ENCODE assay signal across 35 cellular contexts in the genomic region with DNA sequence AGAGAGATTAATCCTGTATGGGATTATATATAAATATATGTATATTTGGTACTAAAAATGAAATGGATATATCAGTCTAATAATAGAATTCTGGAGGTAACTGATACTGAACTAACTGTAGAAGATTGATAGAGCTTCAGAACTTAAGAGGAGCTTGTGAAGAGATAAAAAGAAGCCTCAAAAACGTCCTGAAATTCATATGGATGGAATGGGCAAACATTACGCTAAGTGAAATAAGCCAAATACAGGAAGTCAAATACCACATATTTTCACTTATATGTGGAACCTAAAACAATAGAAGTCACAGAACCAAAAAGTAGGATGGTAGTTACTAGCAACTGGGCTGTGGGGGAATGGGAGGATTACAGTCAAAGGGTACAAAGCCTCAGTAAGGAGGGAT. TPM values are rescaled to one million over a fixed set of nuclear protein-coding genes. Genes with fewer than 3 reads are reported as not detected.
DNase-seq lines count a peak whose midpoint lies in the region; ATAC-seq and TF ChIP-seq lines count a peak whose summit lies in the region.
"Had no signal": no experiment of that assay in that cellular context is flagged by ENCODE, and none has a peak within 500 bp of the region (broad histone marks: within the 10 kb centered on the region; RNA-seq: fewer than 3 reads in every experiment).

No MANE protein-coding gene starts in this region.

- no peaks in the 10 kb centered on the region for H3K36me3 Mint-ChIP-seq in chondrocyte (ENCODE audit: low read depth)
- H3K36me3 Mint-ChIP-seq: activated naive CD8-positive, alpha-beta T cell; CD8-positive, alpha-beta T cell; naive thymus-derived CD4-positive, alpha-beta T cell had no signal

- no peaks in the 10 kb centered on the region for H3K79me2 ChIP-seq in SK-N-SH (ENCODE audit: insufficient read depth)

- ATAC-seq in SK-N-SH treated with all-trans-retinoic acid at 6 μM for 48 hours (no peak), HG02642 (IDR thresholded peaks at IDR 0.05; ENCODE audit: poor library complexity, unreplicated experiment) (no peak)
- ATAC-seq: CD8-positive, alpha-beta T cell; left ventricle myocardium superior; naive thymus-derived CD4-positive, alpha-beta T cell; right lobe of liver had no signal

- H3K4me1 ChIP-seq in SK-N-SH (ENCODE audit: control insufficient read depth in 1 of 2, insufficient read depth in 2 of 2, low read depth in 1 of 2, low read length in 1 of 2), result peaks cover 0 to 9% of the 10 kb centered on the region in 2 experiments; a peak in 2 of 4 replicates
- H3K4me1 ChIP-seq: colonic mucosa, Peyer's patch, prostate gland, right lobe of liver, stomach had no signal

- CTCF ChIA-PET in SK-N-SH (lab: Yijun Ruan, JAX), result no interaction called here

- TF ChIP-seq EP300 in SK-N-SH (IDR thresholded peaks at IDR 0.05; ENCODE audit: borderline replicate concordance in 1 of 2, low read depth in 1 of 2, low read length in 1 of 2), result no peak

- H3K27me3 Mint-ChIP-seq in chondrocyte (ENCODE audit: low read depth), result no peaks in the 10 kb centered on the region
- H3K27me3 Mint-ChIP-seq: activated naive CD8-positive, alpha-beta T cell had no signal

- WGBS in SK-N-SH (ENCODE audit: low lambda C conversion rate), result 71% methylated on average over 2 of the region's 2 CpGs

- H3K9me3 ChIP-seq in SK-N-SH, result no peaks in the 10 kb centered on the region
- H3K9me3 ChIP-seq: colonic mucosa, neutrophil, Peyer's patch, prostate gland, right lobe of liver had no signal

- peak overlapping the region; percentile 71 for H3K27ac Mint-ChIP-seq in chondrocyte (ENCODE audit: unreplicated experiment)
- H3K27ac Mint-ChIP-seq: activated naive CD8-positive, alpha-beta T cell; CD8-positive, alpha-beta T cell; naive thymus-derived CD4-positive, alpha-beta T cell had no signal

- peak overlapping the region; percentile 22; the same call in 1 of the 2 replicates for H2AFZ ChIP-seq in SK-N-SH (ENCODE audit: low read depth)

- no peaks in the 10 kb centered on the region for H3K9me2 ChIP-seq in SK-N-SH

- no peak overlapping the region for H3K4me3 ChIP-seq in SK-N-SH (ENCODE audit: low read depth in 2 of 2, low read length in 1 of 2)
- H3K4me3 ChIP-seq: cardiac muscle cell, colonic mucosa, Peyer's patch, prostate gland, right lobe of liver, stomach had no signal

- H3K27ac ChIP-seq in SK-N-SH (ENCODE audit: low read depth in 2 of 2, low read length in 1 of 2), result peak overlapping the region in 1 of 2 experiments; percentile 43; a peak in 3 of 4 replicates
- H3K27ac ChIP-seq: cardiac muscle cell, colonic mucosa, neutrophil, Peyer's patch, prostate gland, right lobe of liver, stomach, WERI-Rb-1 had no signal

- DNase-seq in SK-N-SH, result no peak
- DNase-seq in OCI-M1 (lab: John Stamatoyannopoulos, UW), result peak; percentile 45
- DNase-seq in chondrocyte (ENCODE audit: low spot score), result no peak
- no peak for DNase-seq in DMS 273 (lab: John Stamatoyannopoulos, UW; ENCODE audit: unreplicated experiment)
- no peak for DNase-seq in stimulated activated CD8-positive, alpha-beta memory T cell treated with anti-CD3 and anti-CD28 coated beads, Interleukin-4, amount 100 ng/mL, for 48 hours
- DNase-seq in activated CD8-positive, alpha-beta memory T cell treated with anti-CD3 and anti-CD28 coated beads for 24 hours, result no peak
- DNase-seq: activated CD4-positive, alpha-beta T cell treated with anti-CD3 and anti-CD28 coated beads for 48 hours; activated effector memory CD4-positive, alpha-beta T cell treated with Interleukin-2 at 50 U/mL for 16 hours; anterior cingulate cortex; CD8-positive, alpha-beta T cell; colonic mucosa; effector memory CD4-positive, alpha-beta T cell; erythroblast; H7; kidney; left ventricle myocardium superior; midbrain; MM.1S; naive thymus-derived CD4-positive, alpha-beta T cell; NCI-H1417 treated with DMSO at 0.1 percent for 48 hours; NCI-H2081 treated with DMSO at 0.1 percent for 48 hours; NCI-H345; NCI-H748 treated with DMSO at 0.1 percent for 48 hours; Peyer's patch; right lobe of liver; SHP77; stomach; WERI-Rb-1 had no signal

- no peaks in the 10 kb centered on the region for H3K27me3 ChIP-seq in SK-N-SH (ENCODE audit: insufficient read depth)
- H3K27me3 ChIP-seq: cardiac muscle cell, colonic mucosa, neutrophil, Peyer's patch, right lobe of liver, stomach had no signal

- no peaks in the 10 kb centered on the region for H4K20me1 ChIP-seq in SK-N-SH (ENCODE audit: insufficient read depth)

- no peak overlapping the region for H3K9ac ChIP-seq in SK-N-SH

- peaks cover 2% of the 10 kb centered on the region for H3K9me3 Mint-ChIP-seq in chondrocyte (ENCODE audit: low read depth)

- peaks cover 23% of the 10 kb centered on the region for H3F3A ChIP-seq in SK-N-SH (replicated peaks; ENCODE audit: insufficient read depth)

- H3K4me2 ChIP-seq in SK-N-SH, result no peak overlapping the region

- H3K4me1 Mint-ChIP-seq in chondrocyte (ENCODE audit: low read depth), result peaks cover 27% of the 10 kb centered on the region

- TF ChIP-seq CTCF in SK-N-SH (IDR thresholded peaks at IDR 0.05) (no peak), chondrocyte (IDR thresholded peaks at IDR 0.05) (no peak)

- POLR2A ChIA-PET in SK-N-SH (lab: Yijun Ruan, JAX), result no interaction called here

- TF ChIP-seq RAD21 in SK-N-SH (IDR thresholded peaks at IDR 0.05; ENCODE audit: low read length), result no peak

- no peaks in the 10 kb centered on the region for H3K36me3 ChIP-seq in SK-N-SH (replicated peaks in 1 of 2; ENCODE audit: control insufficient read depth in 1 of 2, insufficient read depth in 2 of 2, low read length in 1 of 2)
- H3K36me3 ChIP-seq: cardiac muscle cell, colonic mucosa, neutrophil, Peyer's patch, prostate gland, right lobe of liver, stomach, WERI-Rb-1 had no signal

- H3K4me3 Mint-ChIP-seq in chondrocyte (ENCODE audit: unreplicated experiment), result no peak overlapping the region
- H3K4me3 Mint-ChIP-seq: activated naive CD8-positive, alpha-beta T cell; CD8-positive, alpha-beta T cell; naive thymus-derived CD4-positive, alpha-beta T cell had no signal

TF ChIP-seq in SK-N-SH, 30 proteins besides CTCF, POLR2A, EP300 and RAD21 (continues in another document):
- TF ChIP-seq PBX3 (IDR thresholded peaks at IDR 0.05) (no peak), RCOR1 (IDR thresholded peaks at IDR 0.05; ENCODE audit: low read length) (no peak), JUND (IDR thresholded peaks at IDR 0.05) (no peak), NFIC (IDR thresholded peaks at IDR 0.05; ENCODE audit: borderline replicate concordance) (no peak), ELF1 (IDR thresholded peaks at IDR 0.05) (no peak), SMC3 (IDR thresholded peaks at IDR 0.05; ENCODE audit: low read depth, low read length) (no peak), USF1 (IDR thresholded peaks at IDR 0.05; ENCODE audit: borderline replicate concordance, low read depth) (no peak), TEAD4 (IDR thresholded peaks at IDR 0.05; ENCODE audit: borderline replicate concordance, insufficient read depth) (no peak), NRF1 (IDR thresholded peaks at IDR 0.05; ENCODE audit: low read depth, low read length) (no peak), FOSL2 (IDR thresholded peaks at IDR 0.05; ENCODE audit: borderline replicate concordance, low read depth) (no peak)

TF ChIP-seq in SK-N-SH treated with all-trans-retinoic acid at 6 μM for 48 hours, 23 proteins besides CTCF, POLR2A, EP300 and RAD21 (continues in another document):
- no peak for TF ChIP-seq SNAI2 (CRISPR knock-in tag; IDR thresholded peaks at IDR 0.05)
- no peak for TF ChIP-seq CREB5 (CRISPR knock-in tag; IDR thresholded peaks at IDR 0.05; ENCODE audit: low read depth)
- no peak for TF ChIP-seq RARB (CRISPR knock-in tag; IDR thresholded peaks at IDR 0.05)
- TF ChIP-seq OSR1 (CRISPR knock-in tag; IDR thresholded peaks at IDR 0.05), result no peak
- TF ChIP-seq ZNF8 (CRISPR knock-in tag; IDR thresholded peaks at IDR 0.05), result no peak
- TF ChIP-seq ISL1 (CRISPR knock-in tag; IDR thresholded peaks at IDR 0.05), result no peak
- no peak for TF ChIP-seq BACH2 (CRISPR knock-in tag; IDR thresholded peaks at IDR 0.05; ENCODE audit: borderline replicate concordance)
- no peak for TF ChIP-seq ARNTL (CRISPR knock-in tag; IDR thresholded peaks at IDR 0.05; ENCODE audit: borderline replicate concordance, low read depth)
- TF ChIP-seq ESRRG (CRISPR knock-in tag; IDR thresholded peaks at IDR 0.05), result no peak
- TF ChIP-seq, protein P1, sequence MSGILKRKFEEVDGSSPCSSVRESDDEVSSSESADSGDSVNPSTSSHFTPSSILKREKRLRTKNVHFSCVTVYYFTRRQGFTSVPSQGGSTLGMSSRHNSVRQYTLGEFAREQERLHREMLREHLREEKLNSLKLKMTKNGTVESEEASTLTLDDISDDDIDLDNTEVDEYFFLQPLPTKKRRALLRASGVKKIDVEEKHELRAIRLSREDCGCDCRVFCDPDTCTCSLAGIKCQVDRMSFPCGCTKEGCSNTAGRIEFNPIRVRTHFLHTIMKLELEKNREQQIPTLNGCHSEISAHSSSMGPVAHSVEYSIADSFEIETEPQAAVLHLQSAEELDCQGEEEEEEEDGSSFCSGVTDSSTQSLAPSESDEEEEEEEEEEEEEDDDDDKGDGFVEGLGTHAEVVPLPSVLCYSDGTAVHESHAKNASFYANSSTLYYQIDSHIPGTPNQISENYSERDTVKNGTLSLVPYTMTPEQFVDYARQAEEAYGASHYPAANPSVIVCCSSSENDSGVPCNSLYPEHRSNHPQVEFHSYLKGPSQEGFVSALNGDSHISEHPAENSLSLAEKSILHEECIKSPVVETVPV (CRISPR knock-in tag; IDR thresholded peaks at IDR 0.05), result no peak
- no peak for TF ChIP-seq ZNF70 (CRISPR knock-in tag; IDR thresholded peaks at IDR 0.05)

RNA-seq across cellular contexts. Expression of gene ADGRL4, which starts 36.0 kb away (rescaled TPM):
- polyA plus RNA-seq in SK-N-SH (2012; rRNA removed), result 0.24 and 0.30 TPM in 2 replicates
- polyA plus RNA-seq in SK-N-SH (2012; cell fraction: cytosol; rRNA removed), result 0.08 and 0.09 TPM in 2 replicates
- polyA plus RNA-seq in SK-N-SH (2012; cell fraction: nucleus; rRNA removed), result 0.20 TPM in 1 of 2 replicates, not detected in the other
- total RNA-seq in chondrocyte, result 4.9 to 6.9 TPM (median 5.7 TPM) in 3 replicates
- total RNA-seq: A172; CD8-positive, alpha-beta T cell; naive thymus-derived CD4-positive, alpha-beta T cell had no signal
- polyA plus RNA-seq: naive thymus-derived CD4-positive, alpha-beta T cell had no signal
